In genomic region chr10:95693331-95693667, GRCh38 we compare ENCODE assay signal across 8 cellular contexts. TPM values are rescaled to one million over a fixed set of nuclear protein-coding genes. Genes with fewer than 3 reads are reported as not detected.
DNase-seq lines count a peak whose midpoint lies in the region; ATAC-seq and TF ChIP-seq lines count a peak whose summit lies in the region.

No MANE protein-coding gene starts in this region.

- H3K36me3 Mint-ChIP-seq in activated naive CD4-positive, alpha-beta T cell treated with anti-CD3 and anti-CD28 coated beads, Interleukin-2, amount 10 ng/mL, durations not matched to agents 7 days and 5 days = peaks cover 18% of the 10 kb centered on the region
- H3K36me3 Mint-ChIP-seq in activated CD4-positive, alpha-beta memory T cell treated with anti-CD3 and anti-CD28 coated beads for 36 hours = peaks cover 19% of the 10 kb centered on the region

- peaks cover 40% of the 10 kb centered on the region for H3K79me2 ChIP-seq in hepatocyte

- peaks cover 31% of the 10 kb centered on the region for H3K4me1 Mint-ChIP-seq in activated naive CD4-positive, alpha-beta T cell treated with anti-CD3 and anti-CD28 coated beads, Interleukin-2, amount 10 ng/mL, durations not matched to agents 7 days and 5 days
- peaks cover 35% of the 10 kb centered on the region for H3K4me1 Mint-ChIP-seq in activated CD4-positive, alpha-beta memory T cell treated with anti-CD3 and anti-CD28 coated beads for 36 hours (ENCODE audit: low read depth)

- H3K9me2 ChIP-seq in hepatocyte (replicated peaks; ENCODE audit: insufficient read depth) = no peaks in the 10 kb centered on the region

- H3K9me3 Mint-ChIP-seq in activated naive CD4-positive, alpha-beta T cell treated with anti-CD3 and anti-CD28 coated beads, Interleukin-2, amount 10 ng/mL, durations not matched to agents 7 days and 5 days = no peaks in the 10 kb centered on the region
- no peaks in the 10 kb centered on the region for H3K9me3 Mint-ChIP-seq in activated CD4-positive, alpha-beta memory T cell treated with anti-CD3 and anti-CD28 coated beads for 36 hours

- H3K9me3 ChIP-seq in hepatocyte (ENCODE audit: low read depth) (no peaks in the 10 kb centered on the region), skeletal muscle tissue (ENCODE audit: control insufficient read depth in 3 of 3, low read length in 3 of 3) (no peaks in the 10 kb centered on the region)

- CTCF ChIA-PET in activated naive CD4-positive, alpha-beta T cell treated with anti-CD3 and anti-CD28 coated beads, Interleukin-2, amount 10 ng/mL, durations not matched to agents 7 days and 5 days (lab: Charles Lee) = interaction anchor here (0.6 to 4.9 kb wide), 42 partner anchors 9 to 606 kb away, joined by 3 to 182 read pairs (median 4); partner anchors contain the start of genes CC2D2B, CCNJ, ENTPD1 and ZNF518A
- CTCF ChIA-PET in activated CD4-positive, alpha-beta memory T cell treated with anti-CD3 and anti-CD28 coated beads for 36 hours (lab: Charles Lee) = interaction anchor here (0.5 to 5.5 kb wide), 58 partner anchors 9 to 1805 kb away, joined by 3 to 298 read pairs (median 4); partner anchors contain the start of genes ALDH18A1, CC2D2B, CCNJ and ENTPD1

- H3K4me3 Mint-ChIP-seq in activated naive CD4-positive, alpha-beta T cell treated with anti-CD3 and anti-CD28 coated beads, Interleukin-2, amount 10 ng/mL, durations not matched to agents 7 days and 5 days = peak overlapping the region; percentile 85
- peak overlapping the region; percentile 96 for H3K4me3 Mint-ChIP-seq in activated CD4-positive, alpha-beta memory T cell treated with anti-CD3 and anti-CD28 coated beads for 36 hours

- intact Hi-C loops in activated CD4-positive, alpha-beta memory T cell treated with anti-CD3 and anti-CD28 coated beads for 36 hours (cut with micrococcal nuclease) = loop anchor here (1.0 kb wide), 2 partner anchors 37 to 350 kb away; partner anchors contain the start of genes ALDH18A1 and CCNJ

- peak overlapping the region; percentile 56 for H3K4me3 ChIP-seq in hepatocyte
- H3K4me3 ChIP-seq in skeletal muscle tissue (ENCODE audit: low read length in 3 of 3) = peak overlapping the region; percentile 87 to 97 (median 93)

- 4% methylated on average over 9 of the region's 9 CpGs for WGBS in hepatocyte (ENCODE audit: low lambda C conversion rate, missing lambda C conversion rate)

- H3K27ac ChIP-seq in hepatocyte (peak overlapping the region; percentile 79), skeletal muscle tissue (ENCODE audit: low read depth, low read length) (peak overlapping the region; percentile 70)

- no peaks in the 10 kb centered on the region for H3K36me3 ChIP-seq in hepatocyte (replicated peaks; ENCODE audit: insufficient read depth, low read depth)
- H3K36me3 ChIP-seq in skeletal muscle tissue (ENCODE audit: control insufficient read depth in 3 of 3, insufficient read depth in 3 of 3, low read length in 3 of 3) = peaks cover 4 to 26% (median 9%) of the 10 kb centered on the region in 3 donors

- POLR2A ChIA-PET in activated CD4-positive, alpha-beta memory T cell treated with anti-CD3 and anti-CD28 coated beads for 36 hours (lab: Charles Lee) = interaction anchor here (1.2 to 1.9 kb wide), 7 partner anchors 37 to 397 kb away, joined by 3 to 13 read pairs (median 6); partner anchors contain the start of gene ALDH18A1

- TF ChIP-seq CTCF in hepatocyte (IDR thresholded peaks at IDR 0.05; ENCODE audit: poor library complexity) = no peak

- H3K27me3 ChIP-seq in hepatocyte (no peaks in the 10 kb centered on the region), skeletal muscle tissue (ENCODE audit: control insufficient read depth in 3 of 3, insufficient read depth in 3 of 3, low read length in 3 of 3) (no peaks in the 10 kb centered on the region)

- H3K27me3 Mint-ChIP-seq in activated naive CD4-positive, alpha-beta T cell treated with anti-CD3 and anti-CD28 coated beads, Interleukin-2, amount 10 ng/mL, durations not matched to agents 7 days and 5 days = peaks cover 6% of the 10 kb centered on the region
- H3K27me3 Mint-ChIP-seq in activated CD4-positive, alpha-beta memory T cell treated with anti-CD3 and anti-CD28 coated beads for 36 hours = no peaks in the 10 kb centered on the region

- DNase-seq in activated naive CD4-positive, alpha-beta T cell treated with anti-CD3 and anti-CD28 coated beads, Interleukin-2, amount 10 ng/mL, durations not matched to agents 7 days and 5 days = no peak
- no peak for DNase-seq in activated naive CD4-positive, alpha-beta T cell treated with Interleukin-2 at 50 U/mL for 16 hours
- no peak for DNase-seq in activated CD4-positive, alpha-beta memory T cell treated with anti-CD3 and anti-CD28 coated beads for 36 hours
- peak; percentile 11 for DNase-seq in hepatocyte (ENCODE audit: low spot score)
- no peak for DNase-seq in anterior cingulate cortex (lab: John Stamatoyannopoulos, UW)

- no peaks in the 10 kb centered on the region for H4K20me1 ChIP-seq in hepatocyte (ENCODE audit: insufficient read depth, poor library complexity, severe bottlenecking)

- ATAC-seq in GM18868 (IDR thresholded peaks at IDR 0.05; ENCODE audit: unreplicated experiment) (no peak), GM21737 (IDR thresholded peaks at IDR 0.05; ENCODE audit: unreplicated experiment) (no peak)

- H3K9ac ChIP-seq in skeletal muscle tissue (ENCODE audit: low read depth in 1 of 3, low read length in 3 of 3) = peak overlapping the region; percentile 81 to 91 (median 91)

- H3K27ac Mint-ChIP-seq in activated naive CD4-positive, alpha-beta T cell treated with anti-CD3 and anti-CD28 coated beads, Interleukin-2, amount 10 ng/mL, durations not matched to agents 7 days and 5 days = peak overlapping the region; percentile 87
- H3K27ac Mint-ChIP-seq in activated CD4-positive, alpha-beta memory T cell treated with anti-CD3 and anti-CD28 coated beads for 36 hours = peak overlapping the region; percentile 71

- H3K4me2 ChIP-seq in hepatocyte = peak overlapping the region; percentile 84

- H2AFZ ChIP-seq in hepatocyte = peak overlapping the region; percentile 27

- H3K4me1 ChIP-seq in hepatocyte (ENCODE audit: insufficient read depth) = peaks cover 7% of the 10 kb centered on the region
- H3K4me1 ChIP-seq in skeletal muscle tissue (ENCODE audit: control insufficient read depth in 3 of 3, insufficient read depth in 3 of 3, low read length in 3 of 3) = peaks cover 7 to 13% (median 11%) of the 10 kb centered on the region in 3 donors

RNA-seq across cellular contexts. Expression of gene TCTN3, which starts 0.4 kb away (rescaled TPM):
- 10 to 100 TPM; 22.9 to 26.3 TPM for total RNA-seq in activated CD4-positive, alpha-beta memory T cell treated with anti-CD3 and anti-CD28 coated beads for 36 hours
- total RNA-seq in hepatocyte (46.2 and 46.4 TPM in 2 replicates), skeletal muscle tissue (16.7 TPM)
- 52.8 and 55.6 TPM in 2 replicates for polyA plus RNA-seq in hepatocyte

RNA-seq across cellular contexts. Expression of gene ALDH18A1, which starts 36.8 kb away (rescaled TPM):
- total RNA-seq in activated CD4-positive, alpha-beta memory T cell treated with anti-CD3 and anti-CD28 coated beads for 36 hours = 10 to 100 TPM; 68.6 to 69.5 TPM
- total RNA-seq in hepatocyte (136 and 168 TPM in 2 replicates), skeletal muscle tissue (64.2 TPM)
- polyA plus RNA-seq in hepatocyte = 105 and 106 TPM in 2 replicates
